8 cellular contexts compared by ENCODE assay signal in the genomic region with DNA sequence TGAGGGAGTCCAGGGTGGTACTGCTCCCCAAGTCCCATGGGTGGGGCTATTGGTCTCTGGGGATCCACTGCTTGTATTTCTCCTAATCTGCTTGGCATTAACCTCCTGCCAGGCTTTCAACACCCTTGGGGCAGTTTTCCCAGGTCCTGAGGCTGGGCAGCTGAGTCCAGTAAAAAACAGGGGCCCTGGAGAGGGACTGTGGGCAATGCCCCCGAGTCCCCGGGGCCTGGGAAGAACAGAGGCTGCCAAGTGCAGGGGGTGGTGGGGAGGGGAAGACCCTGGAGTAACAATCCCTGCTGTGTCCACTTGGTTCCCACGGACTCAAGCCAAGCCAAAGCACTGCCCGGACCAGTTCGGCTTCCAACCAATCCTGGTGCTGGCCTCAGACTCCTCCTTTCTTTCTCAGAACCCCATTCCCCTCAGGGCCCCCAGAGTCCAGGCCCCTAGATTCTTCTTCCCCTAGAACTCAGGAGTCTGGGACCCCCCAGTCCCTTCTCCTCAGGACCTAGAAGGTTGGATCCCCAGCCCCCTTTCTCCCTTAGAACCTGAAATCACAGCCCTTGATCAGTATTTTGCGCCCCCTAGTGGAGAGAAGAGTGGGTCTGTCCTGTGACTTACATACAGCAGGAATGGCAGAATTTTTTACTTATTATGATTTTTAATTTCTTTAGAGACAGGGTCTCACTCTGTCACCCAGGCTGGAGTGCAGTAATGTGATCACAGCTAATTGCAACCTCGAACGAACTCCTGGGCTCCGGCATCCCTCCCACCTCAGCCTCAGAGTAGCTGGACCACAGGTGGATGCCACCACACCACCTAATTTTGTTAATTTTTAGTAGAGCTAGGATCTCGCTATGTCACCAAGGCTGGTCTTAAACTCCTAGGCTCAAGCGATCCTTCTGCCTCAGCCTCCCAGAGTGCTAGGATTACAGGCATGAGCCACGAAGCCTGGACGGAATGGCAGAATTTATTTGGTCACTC. TPM values are rescaled to one million over a fixed set of nuclear protein-coding genes. Genes with fewer than 3 reads are reported as not detected.
A peak's percentile ranks its signal among the peaks of the same experiment; 100 is the strongest.
DNase-seq lines count a peak whose midpoint lies in the region; ATAC-seq and TF ChIP-seq lines count a peak whose summit lies in the region.

No MANE protein-coding gene starts in this region.

- H3K4me1 ChIP-seq in PC-3 (ENCODE audit: insufficient read depth, low read length) (peaks cover 4% of the 10 kb centered on the region; the same call in 1 of the 2 replicates), osteoblast (ENCODE audit: insufficient read depth, low read length) (peaks cover 23% of the 10 kb centered on the region)

- TF ChIP-seq CTCF in PC-3 (conservative IDR thresholded peaks at IDR 0.05; ENCODE audit: low read depth, low read length) (peak; percentile 86), fibroblast of pulmonary artery (IDR thresholded peaks at IDR 0.05; ENCODE audit: low read length, missing control alignments) (peak; percentile 81), osteoblast (IDR thresholded peaks at IDR 0.05; ENCODE audit: extremely low read depth, low read depth, low read length) (peak; percentile 95), type B pancreatic cell (conservative IDR thresholded peaks at IDR 0.05) (peak; percentile 94)

- TF ChIP-seq EP300 in Ishikawa (IDR thresholded peaks at IDR 0.05; ENCODE audit: borderline replicate concordance): no peak

- TF ChIP-seq RAD21 in Ishikawa (IDR thresholded peaks at IDR 0.05; ENCODE audit: low read depth): peak; percentile 71

- CTCF ChIA-PET in PC-3 (lab: Charles Lee): no interaction called here

- H3K4me3 ChIP-seq in PC-3 (ENCODE audit: low read length) (peak overlapping the region; percentile 4; the same call in 1 of the 2 replicates), fibroblast of pulmonary artery (replicated peaks; ENCODE audit: low read depth, low read length) (no peak overlapping the region), osteoblast (ENCODE audit: insufficient read depth, low read length) (peak overlapping the region; percentile 56)

- no peaks in the 10 kb centered on the region for H3K36me3 Mint-ChIP-seq in activated T-cell treated with anti-CD3 and anti-CD28 coated beads, Interleukin-2, amount 50 U/mL, for 72 hours (ENCODE audit: insufficient read depth in 2 of 2)
- no peaks in the 10 kb centered on the region for H3K36me3 Mint-ChIP-seq in type B pancreatic cell

- POLR2A ChIA-PET in PC-3 (lab: Charles Lee; ENCODE audit: unreplicated experiment): no interaction called here

- H3K9ac ChIP-seq in PC-3 (ENCODE audit: low read length): no peak overlapping the region

- ATAC-seq in PC-3: peak; percentile 49
- no peak for ATAC-seq in activated T-cell treated with anti-CD3 and anti-CD28 coated beads, Interleukin-2, amount 50 U/mL, for 72 hours (replicated peaks in 1 of 2)
- ATAC-seq in HG03025 (IDR thresholded peaks at IDR 0.05; ENCODE audit: low FRiP score, unreplicated experiment): no peak

- intact Hi-C loops in PC-3 (cut with micrococcal nuclease): loop anchor here (2.0 kb wide), 1 partner anchor 41 kb away; no protein-coding TSS in a partner anchor

- DNase-seq in DMS 273 (lab: John Stamatoyannopoulos, UW; ENCODE audit: unreplicated experiment) (peak; percentile 92), PC-3 (peak; percentile 71), fibroblast of pulmonary artery (ENCODE audit: low read depth) (peak; percentile 86), osteoblast (ENCODE audit: insufficient read length, low spot score, missing footprints) (peak; percentile 90), type B pancreatic cell (ENCODE audit: extremely low spot score, unreplicated experiment) (no peak)
- peak; percentile 63 to 67 for DNase-seq in activated T-cell treated with anti-CD3 and anti-CD28 coated beads, Interleukin-2, amount 50 U/mL, for 72 hours

- no peaks in the 10 kb centered on the region for H3F3A ChIP-seq in PC-3 (ENCODE audit: low read length, unreplicated experiment)

- BruUV-seq in PC-3 (replicated peaks; lab: Mats Ljungman, UMichigan): no TSS peak

- H3K27ac Mint-ChIP-seq in activated T-cell treated with anti-CD3 and anti-CD28 coated beads, Interleukin-2, amount 50 U/mL, for 72 hours: no peak overlapping the region
- H3K27ac Mint-ChIP-seq in type B pancreatic cell: peak overlapping the region; percentile 68

- peaks cover 22% of the 10 kb centered on the region for H3K4me1 Mint-ChIP-seq in activated T-cell treated with anti-CD3 and anti-CD28 coated beads, Interleukin-2, amount 50 U/mL, for 72 hours (ENCODE audit: low read depth)
- peaks cover 13% of the 10 kb centered on the region for H3K4me1 Mint-ChIP-seq in type B pancreatic cell (ENCODE audit: unreplicated experiment)

- 0 out of 2 replicates have a peak, but pooled peaks cover 5% of the 10 kb centered on the region for H4K20me1 ChIP-seq in PC-3 (ENCODE audit: low read length)
- peaks cover 11% of the 10 kb centered on the region for H4K20me1 ChIP-seq in osteoblast (ENCODE audit: insufficient read depth, low read length)

- H3K36me3 ChIP-seq in PC-3 (ENCODE audit: low read depth, low read length) (no peaks in the 10 kb centered on the region), osteoblast (ENCODE audit: insufficient read depth, low read length) (peaks cover 6% of the 10 kb centered on the region)

- H3K27me3 ChIP-seq in PC-3 (ENCODE audit: low read length): no peaks in the 10 kb centered on the region
- no peaks in the 10 kb centered on the region for H3K27me3 ChIP-seq in osteoblast (ENCODE audit: insufficient read depth, low read length)

- H3K27me3 Mint-ChIP-seq in activated T-cell treated with anti-CD3 and anti-CD28 coated beads, Interleukin-2, amount 50 U/mL, for 72 hours (ENCODE audit: low read depth): no peaks in the 10 kb centered on the region
- no peaks in the 10 kb centered on the region for H3K27me3 Mint-ChIP-seq in type B pancreatic cell

- H3K9me3 ChIP-seq in PC-3 (ENCODE audit: low read length) (no peaks in the 10 kb centered on the region), osteoblast (ENCODE audit: low read depth, low read length) (no peaks in the 10 kb centered on the region)

- H2AFZ ChIP-seq in PC-3 (ENCODE audit: low read length) (peak overlapping the region; percentile 71), osteoblast (ENCODE audit: low read length) (peak overlapping the region; percentile 84)

- H3K4me2 ChIP-seq in PC-3 (ENCODE audit: low read length): peak overlapping the region; percentile 66
- peak overlapping the region; percentile 79 for H3K4me2 ChIP-seq in osteoblast (ENCODE audit: insufficient read depth, low read length)

- H3K27ac ChIP-seq in PC-3 (ENCODE audit: low read length) (no peak overlapping the region), osteoblast (ENCODE audit: low read depth, low read length) (no peak overlapping the region)

- H3K9me2 ChIP-seq in PC-3 (replicated peaks; ENCODE audit: low read length): no peaks in the 10 kb centered on the region

- H3K79me2 ChIP-seq in PC-3 (ENCODE audit: low read length) (peaks cover 13% of the 10 kb centered on the region), osteoblast (ENCODE audit: insufficient read depth, low read length) (peaks cover 17% of the 10 kb centered on the region)

- H3K9me3 Mint-ChIP-seq in activated T-cell treated with anti-CD3 and anti-CD28 coated beads, Interleukin-2, amount 50 U/mL, for 72 hours: no peaks in the 10 kb centered on the region
- no peaks in the 10 kb centered on the region for H3K9me3 Mint-ChIP-seq in type B pancreatic cell

- no peak overlapping the region for H3K4me3 Mint-ChIP-seq in activated T-cell treated with anti-CD3 and anti-CD28 coated beads, Interleukin-2, amount 50 U/mL, for 72 hours
- peak overlapping the region; percentile 16 for H3K4me3 Mint-ChIP-seq in type B pancreatic cell

TF ChIP-seq in Ishikawa, 13 proteins besides CTCF, POLR2A, EP300 and RAD21 (continues in another document):
- TF ChIP-seq, protein P1, sequence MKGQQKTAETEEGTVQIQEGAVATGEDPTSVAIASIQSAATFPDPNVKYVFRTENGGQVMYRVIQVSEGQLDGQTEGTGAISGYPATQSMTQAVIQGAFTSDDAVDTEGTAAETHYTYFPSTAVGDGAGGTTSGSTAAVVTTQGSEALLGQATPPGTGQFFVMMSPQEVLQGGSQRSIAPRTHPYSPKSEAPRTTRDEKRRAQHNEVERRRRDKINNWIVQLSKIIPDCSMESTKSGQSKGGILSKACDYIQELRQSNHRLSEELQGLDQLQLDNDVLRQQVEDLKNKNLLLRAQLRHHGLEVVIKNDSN (IDR thresholded peaks at IDR 0.05): no peak
- no peak for TF ChIP-seq NFIC (IDR thresholded peaks at IDR 0.05)
- TF ChIP-seq EGR1 (IDR thresholded peaks at IDR 0.05): no peak
- TF ChIP-seq CREB1 (IDR thresholded peaks at IDR 0.05; ENCODE audit: low read depth): no peak

RNA-seq across cellular contexts. Expression of a gene that starts 3.7 kb away (rescaled TPM):
- 44.9 and 61.3 TPM in 2 replicates for total RNA-seq in PC-3 (2014; rRNA removed)
- 10 to 100 TPM; 44.7 to 50.0 TPM for total RNA-seq in activated T-cell treated with anti-CD3 and anti-CD28 coated beads, Interleukin-2, amount 50 U/mL, for 72 hours
- total RNA-seq in osteoblast: 45.2 and 61.3 TPM in 2 replicates
- total RNA-seq in type B pancreatic cell (ENCODE audit: low replicate concordance): 102 and 104 TPM in 2 replicates

RNA-seq across cellular contexts. Expression of a gene that starts 5.6 kb away (rescaled TPM):
- not detected in 2 replicates for total RNA-seq in PC-3 (2014; rRNA removed)
- total RNA-seq in activated T-cell treated with anti-CD3 and anti-CD28 coated beads, Interleukin-2, amount 50 U/mL, for 72 hours: not detected
- not detected in 2 replicates for total RNA-seq in osteoblast
- total RNA-seq in type B pancreatic cell (ENCODE audit: low replicate concordance): 0.98 TPM in 1 of 2 replicates, not detected in the other

RNA-seq across cellular contexts. Expression of a gene that starts 9.4 kb away (rescaled TPM):
- total RNA-seq in PC-3 (2014; rRNA removed) (not detected in 2 replicates), osteoblast (not detected in 2 replicates), type B pancreatic cell (ENCODE audit: low replicate concordance) (not detected in 2 replicates)
- total RNA-seq in activated T-cell treated with anti-CD3 and anti-CD28 coated beads, Interleukin-2, amount 50 U/mL, for 72 hours: not detected

RNA-seq across cellular contexts. Expression of a gene that starts 37.1 kb away (rescaled TPM):
- 2.7 and 3.3 TPM in 2 replicates for total RNA-seq in PC-3 (2014; rRNA removed)
- total RNA-seq in activated T-cell treated with anti-CD3 and anti-CD28 coated beads, Interleukin-2, amount 50 U/mL, for 72 hours: not detected
- total RNA-seq in osteoblast: 1.2 and 1.4 TPM in 2 replicates
- 76.3 and 145 TPM in 2 replicates for total RNA-seq in type B pancreatic cell (ENCODE audit: low replicate concordance)

RNA-seq across cellular contexts. Expression of a gene that starts 45.9 kb away (rescaled TPM):
- 2.7 and 3.6 TPM in 2 replicates for total RNA-seq in PC-3 (2014; rRNA removed)
- 1 to 10 TPM; 2.1 TPM for total RNA-seq in activated T-cell treated with anti-CD3 and anti-CD28 coated beads, Interleukin-2, amount 50 U/mL, for 72 hours
- total RNA-seq in osteoblast: 44.5 and 46.6 TPM in 2 replicates
- total RNA-seq in type B pancreatic cell (ENCODE audit: low replicate concordance): 168 and 209 TPM in 2 replicates
